Comparison of ENCODE assay signal across 12 cellular contexts in the genomic region with DNA sequence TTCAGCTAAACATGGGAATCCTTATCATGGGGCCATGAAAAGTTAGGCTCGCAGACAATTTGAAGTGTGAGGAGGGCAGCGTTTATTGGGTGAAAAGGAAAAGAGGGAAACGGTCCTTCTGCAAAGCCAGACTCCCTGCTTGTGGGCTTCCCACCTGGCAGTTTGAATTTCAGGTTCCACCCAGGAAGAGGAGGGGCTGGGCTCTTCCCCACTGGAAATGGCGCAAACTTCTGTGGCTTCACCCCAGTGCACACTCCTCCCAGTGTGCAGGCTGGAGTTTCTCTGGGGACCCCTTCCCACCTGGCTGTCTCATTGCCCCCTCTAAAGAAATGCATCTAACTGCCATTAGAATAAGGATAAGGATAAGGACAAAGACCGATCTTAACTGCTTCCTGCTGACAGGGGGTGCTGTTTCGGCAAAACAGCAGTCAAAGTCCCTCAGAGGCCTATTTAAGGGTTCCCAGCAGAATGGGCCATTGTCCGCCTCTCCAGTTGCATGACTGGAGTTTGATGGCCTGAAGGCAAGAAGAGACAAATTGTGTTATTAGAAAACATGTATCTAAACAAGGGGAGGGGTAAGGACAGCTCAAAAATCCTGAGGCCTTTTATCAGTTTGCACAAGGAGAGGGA. TPM values are rescaled to one million over a fixed set of nuclear protein-coding genes. Genes with fewer than 3 reads are reported as not detected.
DNase-seq lines count a peak whose midpoint lies in the region; ATAC-seq, FAIRE-seq and TF ChIP-seq lines count a peak whose summit lies in the region.
"Had no signal": no experiment of that assay in that cellular context is flagged by ENCODE, and none has a peak within 500 bp of the region (broad histone marks: within the 10 kb centered on the region; RNA-seq: fewer than 3 reads in every experiment).

No MANE protein-coding gene starts in this region.

- no peaks in the 10 kb centered on the region for H3F3A ChIP-seq in smooth muscle cell (ENCODE audit: low read depth)

- H3K4me3 ChIP-seq in H7 (ENCODE audit: insufficient read depth, low read depth, low read length) (no peak overlapping the region), keratinocyte (ENCODE audit: control insufficient read depth in 2 of 3, extremely low read depth in 1 of 3, insufficient read depth in 2 of 3, low read depth in 1 of 3, low read length in 3 of 3) (no peak overlapping the region), smooth muscle cell (no peak overlapping the region)

- H3K4me1 ChIP-seq in keratinocyte (ENCODE audit: control insufficient read depth, extremely low read depth, insufficient read depth, low read length) (peaks cover 29% of the 10 kb centered on the region), smooth muscle cell (ENCODE audit: low read depth) (peaks cover 4% of the 10 kb centered on the region)

- POLR2A ChIA-PET in WTC11 (lab: Charles Lee) = interaction anchor here (0.7 kb wide), 1 partner anchor 25 kb away, joined by 6 read pairs; no protein-coding TSS in a partner anchor

- H3K79me2 ChIP-seq in keratinocyte (ENCODE audit: control insufficient read depth, insufficient read depth, low read length) (no peaks in the 10 kb centered on the region), smooth muscle cell (ENCODE audit: low read depth) (no peaks in the 10 kb centered on the region)

- FAIRE-seq in keratinocyte (lab: Jason Lieb, UNC) = no peak

- H3K9me1 ChIP-seq in keratinocyte (ENCODE audit: control insufficient read depth, extremely low read depth, insufficient read depth, low read length) = no peaks in the 10 kb centered on the region

- H3K27ac ChIP-seq in keratinocyte (ENCODE audit: control insufficient read depth, insufficient read depth, low read length) (peak overlapping the region; percentile 25), smooth muscle cell (ENCODE audit: low read depth) (no peak overlapping the region)

- H3K27me3 ChIP-seq in H7 (ENCODE audit: control insufficient read depth, insufficient read depth, low read length) (no peaks in the 10 kb centered on the region), keratinocyte (ENCODE audit: control insufficient read depth, extremely low read depth, insufficient read depth, low read length) (no peaks in the 10 kb centered on the region), smooth muscle cell (ENCODE audit: low read depth) (no peaks in the 10 kb centered on the region)

- WGBS in smooth muscle cell (ENCODE audit: low lambda C conversion rate) = 87% methylated on average over 7 of the region's 7 CpGs

- H2AFZ ChIP-seq in keratinocyte (ENCODE audit: control insufficient read depth, low read length) (no peak overlapping the region), smooth muscle cell (ENCODE audit: low read depth) (no peak overlapping the region)

- H3K4me3 Mint-ChIP-seq in WTC11 = no peak overlapping the region
- H3K4me3 Mint-ChIP-seq: nephron progenitor cell had no signal

- H3K27me3 Mint-ChIP-seq in WTC11 (ENCODE audit: low read depth) = no peaks in the 10 kb centered on the region

- CTCF ChIA-PET in WTC11 (lab: Charles Lee) = interaction anchor here (0.6 to 1.4 kb wide), 5 partner anchors 15 to 853 kb away, joined by 3 to 5 read pairs (median 4); no protein-coding TSS in a partner anchor

- H3K9me3 ChIP-seq in keratinocyte (ENCODE audit: control insufficient read depth, low read depth, low read length) (no peaks in the 10 kb centered on the region), smooth muscle cell (replicated peaks; ENCODE audit: low read depth) (no peaks in the 10 kb centered on the region)

- DNase-seq in COLO829 (ENCODE audit: low spot score) (peak; percentile 83), H7 (peak; percentile 26), WTC11 (ENCODE audit: low spot score) (peak; percentile 28), keratinocyte (ENCODE audit: low read depth, low spot score) (no peak), smooth muscle cell (lab: John Stamatoyannopoulos, UW; ENCODE audit: unreplicated experiment) (no peak), NCI-H2029 (lab: John Stamatoyannopoulos, UW) (no peak), NCI-H69 (lab: John Stamatoyannopoulos, UW) (no peak)
- DNase-seq: activated CD4-positive, alpha-beta T cell treated with anti-CD3 and anti-CD28 coated beads for 4 hours; glutamatergic neuron; NCI-H510A; nephron progenitor cell had no signal

- dilution Hi-C loops in keratinocyte (cut with MboI; ENCODE audit: extremely low pct_ligation_motif_present, low sequenced_read_pairs) = no loop called here

- peaks cover 11% of the 10 kb centered on the region for H3K4me1 Mint-ChIP-seq in WTC11

- H3K4me2 ChIP-seq in keratinocyte (ENCODE audit: control insufficient read depth, extremely low read depth, insufficient read depth, low read depth, low read length) = no peak overlapping the region
- no peak overlapping the region for H3K4me2 ChIP-seq in smooth muscle cell

- H3K9ac ChIP-seq in keratinocyte (ENCODE audit: control insufficient read depth, extremely low read depth, insufficient read depth, low read length) (no peak overlapping the region), smooth muscle cell (ENCODE audit: low read depth) (no peak overlapping the region)

- TF ChIP-seq CTCF in WTC11 (IDR thresholded peaks at IDR 0.05) (peak; percentile 32), keratinocyte (optimal IDR thresholded peaks at IDR 0.05 in 1 of 3, IDR thresholded peaks at IDR 0.05 in 1 of 3, conservative IDR thresholded peaks at IDR 0.05 in 1 of 3; ENCODE audit: extremely low read depth in 1 of 3, insufficient read depth in 2 of 3, low read length in 3 of 3) (peak in 1 of 3 experiments; percentile 4), smooth muscle cell (IDR thresholded peaks at IDR 0.05; ENCODE audit: borderline replicate concordance, insufficient read depth, poor library complexity, severe bottlenecking) (no peak)

- no peaks in the 10 kb centered on the region for H3K36me3 Mint-ChIP-seq in WTC11

- ATAC-seq in WTC11 = peak; percentile 87
- ATAC-seq in HG03432 (IDR thresholded peaks at IDR 0.05; ENCODE audit: unreplicated experiment) = no peak

- H3K36me3 ChIP-seq in H7 (replicated peaks; ENCODE audit: control insufficient read depth, insufficient read depth, low read length) = no peaks in the 10 kb centered on the region
- peaks cover 10 to 16% of the 10 kb centered on the region in 2 experiments for H3K36me3 ChIP-seq in keratinocyte (ENCODE audit: control insufficient read depth in 2 of 2, extremely low read depth in 1 of 2, insufficient read depth in 2 of 2, low read length in 2 of 2)
- H3K36me3 ChIP-seq in smooth muscle cell (ENCODE audit: low read depth) = peaks cover 21% of the 10 kb centered on the region

- no peak overlapping the region for H3K27ac Mint-ChIP-seq in WTC11

- peaks cover 3% of the 10 kb centered on the region; the same call in 1 of the 2 replicates for H3K9me3 Mint-ChIP-seq in WTC11
- H3K9me3 Mint-ChIP-seq: nephron progenitor cell had no signal

- H4K20me1 ChIP-seq in keratinocyte (ENCODE audit: control insufficient read depth, extremely low read depth, insufficient read depth, low read length) = no peaks in the 10 kb centered on the region
- H4K20me1 ChIP-seq in smooth muscle cell (ENCODE audit: low read depth) = no peaks in the 10 kb centered on the region

TF ChIP-seq in WTC11, 78 proteins besides CTCF, POLR2A, EP300 and RAD21 (continues in another document):
- no peak for TF ChIP-seq ZNF232 (CRISPR knock-in tag; IDR thresholded peaks at IDR 0.05)
- TF ChIP-seq MYBL2 (CRISPR knock-in tag; IDR thresholded peaks at IDR 0.05) = no peak
- TF ChIP-seq, protein P1, sequence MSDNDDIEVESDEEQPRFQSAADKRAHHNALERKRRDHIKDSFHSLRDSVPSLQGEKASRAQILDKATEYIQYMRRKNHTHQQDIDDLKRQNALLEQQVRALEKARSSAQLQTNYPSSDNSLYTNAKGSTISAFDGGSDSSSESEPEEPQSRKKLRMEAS (CRISPR knock-in tag; IDR thresholded peaks at IDR 0.05) = no peak
- TF ChIP-seq SMAD4 (CRISPR knock-in tag; IDR thresholded peaks at IDR 0.05) = no peak
- TF ChIP-seq SP1 (CRISPR knock-in tag; conservative IDR thresholded peaks at IDR 0.05) = no peak
- no peak for TF ChIP-seq TCF7 (CRISPR knock-in tag; IDR thresholded peaks at IDR 0.05; ENCODE audit: low read depth)
- TF ChIP-seq, protein P2, sequence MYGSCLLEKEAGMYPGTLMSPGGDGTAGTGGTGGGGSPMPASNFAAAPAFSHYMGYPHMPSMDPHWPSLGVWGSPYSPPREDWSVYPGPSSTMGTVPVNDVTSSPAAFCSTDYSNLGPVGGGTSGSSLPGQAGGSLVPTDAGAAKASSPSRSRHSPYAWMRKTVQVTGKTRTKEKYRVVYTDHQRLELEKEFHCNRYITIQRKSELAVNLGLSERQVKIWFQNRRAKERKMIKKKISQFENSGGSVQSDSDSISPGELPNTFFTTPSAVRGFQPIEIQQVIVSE (CRISPR knock-in tag; IDR thresholded peaks at IDR 0.05; ENCODE audit: borderline replicate concordance) = no peak
- TF ChIP-seq EMX1 (CRISPR knock-in tag; IDR thresholded peaks at IDR 0.05) = no peak
- no peak for TF ChIP-seq ZNF671 (CRISPR knock-in tag; IDR thresholded peaks at IDR 0.05)

RNA-seq across cellular contexts. Expression of gene AIM2, which starts 20.4 kb away (rescaled TPM):
- total RNA-seq in H7 (2014; rRNA removed; shearing (Covaris generic)) = 0.31 and 0.55 TPM in 2 replicates
- total RNA-seq in WTC11 (2021) (1.1 to 1.6 TPM (median 1.4 TPM) in 3 replicates), smooth muscle cell (1.2 and 3.8 TPM in 2 replicates)
- polyA plus RNA-seq in keratinocyte (0.09 to 0.33 TPM (median 0.17 TPM) in 3 replicates), smooth muscle cell (0.43 and 0.87 TPM in 2 replicates)
- polyA plus RNA-seq in keratinocyte (2011; ENCODE audit: low read depth) = not detected
- 0.19 and 0.30 TPM in 2 replicates for polyA plus RNA-seq in keratinocyte (2011; cell fraction: cytosol; rRNA removed)
- 0.19 and 0.24 TPM in 2 replicates for polyA plus RNA-seq in keratinocyte (2011; cell fraction: nucleus; rRNA removed)
- polyA plus RNA-seq in keratinocyte (2012; ENCODE audit: low replicate concordance) = 0.16 TPM in 1 of 2 replicates, not detected in the other
- 0.26 to 0.35 TPM in 2 of 3 replicates, not detected in the other for polyA minus RNA-seq in keratinocyte
- polyA minus RNA-seq in keratinocyte (2011; cell fraction: cytosol; rRNA and poly(A)+ RNA removed) = not detected
- polyA minus RNA-seq in keratinocyte (2011; cell fraction: nucleus; rRNA and poly(A)+ RNA removed) = not detected in 2 replicates

RNA-seq across cellular contexts. Expression of gene IFI16, which starts 46.5 kb away (rescaled TPM):
- total RNA-seq in H7 (2014; rRNA removed; shearing (Covaris generic)) = 1.1 and 4.7 TPM in 2 replicates
- total RNA-seq in WTC11 (2021) (2.0 to 3.2 TPM (median 2.9 TPM) in 3 replicates), smooth muscle cell (92.1 and 96.3 TPM in 2 replicates)
- polyA plus RNA-seq in keratinocyte (118 to 193 TPM (median 145 TPM) in 3 replicates), smooth muscle cell (95.9 and 114 TPM in 2 replicates)
- polyA plus RNA-seq in keratinocyte (2011; ENCODE audit: low read depth) = 116 TPM
- 88.8 and 155 TPM in 2 replicates for polyA plus RNA-seq in keratinocyte (2011; cell fraction: cytosol; rRNA removed)
- polyA plus RNA-seq in keratinocyte (2011; cell fraction: nucleus; rRNA removed) = 155 and 191 TPM in 2 replicates
- polyA plus RNA-seq in keratinocyte (2012; ENCODE audit: low replicate concordance) = 69.6 and 121 TPM in 2 replicates
- 42.0 to 91.5 TPM (median 56.9 TPM) in 3 replicates for polyA minus RNA-seq in keratinocyte
- 53.3 TPM for polyA minus RNA-seq in keratinocyte (2011; cell fraction: cytosol; rRNA and poly(A)+ RNA removed)
- 56.6 and 94.6 TPM in 2 replicates for polyA minus RNA-seq in keratinocyte (2011; cell fraction: nucleus; rRNA and poly(A)+ RNA removed)

Comparison
In these comparisons a context has a peak if more than half of its experiments do, and no peak if none do; other contexts are left out.
1. DNase-seq: peak in COLO829 (single experiment), H7 (single experiment) and WTC11 (single experiment); none in keratinocyte (single experiment), smooth muscle cell (single experiment), NCI-H2029 (single experiment) and NCI-H69 (single experiment).
2. RNA of gene IFI16, which starts 46.5 kb away (total RNA-seq): 92.1 to 96.3 TPM in smooth muscle cell; 2.0 to 3.2 TPM in WTC11 and 1.1 to 4.7 TPM in H7; every median in the first group is over 10 times any median in the second.